1 cellular context compared by ENCODE assay signal in genomic region chr12:120711411-120711810, GRCh38.
TF ChIP-seq lines count a peak whose summit lies in the region.

No MANE protein-coding gene starts in this region.

TF ChIP-seq in HepG2, 621 proteins besides CTCF, POLR2A, EP300 and RAD21:
- no peak for TF ChIP-seq MLXIP (CRISPR knock-in tag; IDR thresholded peaks at IDR 0.05; ENCODE audit: borderline replicate concordance)
- TF ChIP-seq ONECUT2 (CRISPR knock-in tag; IDR thresholded peaks at IDR 0.05) = no peak
- no peak for TF ChIP-seq ZNF224 (CRISPR knock-in tag; IDR thresholded peaks at IDR 0.05)
- no peak for TF ChIP-seq HNF4A (CRISPR knock-in tag; IDR thresholded peaks at IDR 0.05)
- no peak for TF ChIP-seq KDM1A (CRISPR knock-in tag; IDR thresholded peaks at IDR 0.05)
- TF ChIP-seq ZNF776 (CRISPR knock-in tag; IDR thresholded peaks at IDR 0.05) = no peak
- TF ChIP-seq ZNF652 (CRISPR knock-in tag; IDR thresholded peaks at IDR 0.05; ENCODE audit: borderline replicate concordance, low read depth) = no peak
- TF ChIP-seq ZKSCAN1 (IDR thresholded peaks at IDR 0.05; ENCODE audit: low read length) = no peak
- no peak for TF ChIP-seq ZFP41 (CRISPR knock-in tag; IDR thresholded peaks at IDR 0.05; ENCODE audit: borderline replicate concordance)
- no peak for TF ChIP-seq PITX1 (CRISPR knock-in tag; IDR thresholded peaks at IDR 0.05)
- TF ChIP-seq ZNF30 (CRISPR knock-in tag; IDR thresholded peaks at IDR 0.05) = no peak
- TF ChIP-seq SALL1 (CRISPR knock-in tag; IDR thresholded peaks at IDR 0.05) = no peak
- TF ChIP-seq, protein P1, sequence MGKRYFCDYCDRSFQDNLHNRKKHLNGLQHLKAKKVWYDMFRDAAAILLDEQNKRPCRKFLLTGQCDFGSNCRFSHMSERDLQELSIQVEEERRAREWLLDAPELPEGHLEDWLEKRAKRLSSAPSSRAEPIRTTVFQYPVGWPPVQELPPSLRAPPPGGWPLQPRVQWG (CRISPR knock-in tag; IDR thresholded peaks at IDR 0.05; ENCODE audit: borderline replicate concordance, low read depth) = no peak
- TF ChIP-seq, protein P2, sequence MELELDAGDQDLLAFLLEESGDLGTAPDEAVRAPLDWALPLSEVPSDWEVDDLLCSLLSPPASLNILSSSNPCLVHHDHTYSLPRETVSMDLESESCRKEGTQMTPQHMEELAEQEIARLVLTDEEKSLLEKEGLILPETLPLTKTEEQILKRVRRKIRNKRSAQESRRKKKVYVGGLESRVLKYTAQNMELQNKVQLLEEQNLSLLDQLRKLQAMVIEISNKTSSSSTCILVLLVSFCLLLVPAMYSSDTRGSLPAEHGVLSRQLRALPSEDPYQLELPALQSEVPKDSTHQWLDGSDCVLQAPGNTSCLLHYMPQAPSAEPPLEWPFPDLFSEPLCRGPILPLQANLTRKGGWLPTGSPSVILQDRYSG (CRISPR knock-in tag; IDR thresholded peaks at IDR 0.05) = no peak
